8 cellular contexts compared by ENCODE assay signal in the genomic region with DNA sequence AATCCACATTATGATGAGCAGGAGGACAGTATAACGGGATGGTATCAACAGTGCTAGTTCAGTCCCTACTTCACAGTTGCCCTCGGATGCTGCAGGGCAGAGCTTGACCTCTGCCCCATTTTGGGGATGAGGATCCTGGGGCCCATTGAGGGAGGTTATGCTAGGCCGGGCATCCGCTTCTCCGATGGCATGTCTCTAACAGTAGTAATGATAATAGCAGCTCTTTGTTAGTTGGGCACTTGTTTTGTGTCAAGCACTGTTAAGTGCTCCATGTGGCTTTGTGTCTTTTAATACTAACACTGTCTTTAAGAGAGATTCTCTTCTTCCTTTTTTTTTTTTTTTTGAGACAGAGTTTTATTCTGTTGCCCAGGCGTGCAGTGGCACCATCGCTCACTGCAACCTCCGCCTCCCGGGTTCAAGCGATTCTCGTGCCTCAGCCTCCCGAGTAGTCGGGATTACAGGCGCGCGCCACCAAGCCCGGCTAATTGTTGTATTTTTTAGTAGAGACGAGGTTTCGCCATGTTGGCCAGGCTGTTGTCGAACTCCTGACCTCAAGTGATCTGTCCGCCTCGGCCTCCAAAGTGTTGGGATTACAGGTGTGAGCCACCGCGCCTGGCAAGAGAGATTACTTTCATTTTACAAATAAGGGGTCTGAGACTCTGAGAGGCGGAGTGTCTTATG. TPM values are rescaled to one million over a fixed set of nuclear protein-coding genes. Genes with fewer than 3 reads are reported as not detected.
A peak's percentile ranks its signal among the peaks of the same experiment; 100 is the strongest.
DNase-seq lines count a peak whose midpoint lies in the region; ATAC-seq and TF ChIP-seq lines count a peak whose summit lies in the region.

No MANE protein-coding gene starts in this region.

- H3K9me3 ChIP-seq in esophagus (ENCODE audit: control insufficient read depth in 2 of 2, insufficient read depth in 1 of 2, low read depth in 1 of 2, low read length in 1 of 2) (no peaks in the 10 kb centered on the region), parathyroid adenoma (ENCODE audit: control insufficient read depth, low read length) (no peaks in the 10 kb centered on the region)

- no peak overlapping the region for H3K9ac ChIP-seq in parathyroid adenoma

- H3K4me1 ChIP-seq in esophagus (ENCODE audit: control insufficient read depth in 2 of 2, insufficient read depth in 2 of 2, low read length in 1 of 2) (peaks cover 0 to 3% of the 10 kb centered on the region in 2 donors), parathyroid adenoma (peaks cover 6% of the 10 kb centered on the region)

- H3K27me3 ChIP-seq in esophagus (ENCODE audit: control insufficient read depth in 1 of 2, insufficient read depth in 2 of 2, low read length in 2 of 2) (no peaks in the 10 kb centered on the region), parathyroid adenoma (ENCODE audit: control insufficient read depth, insufficient read depth, low read length) (no peaks in the 10 kb centered on the region)

- H3K36me3 ChIP-seq in esophagus (ENCODE audit: control insufficient read depth in 2 of 2, insufficient read depth in 2 of 2, low read length in 1 of 2), result no peaks in the 10 kb centered on the region
- H3K36me3 ChIP-seq in parathyroid adenoma (ENCODE audit: control insufficient read depth, insufficient read depth, low read length), result no peaks in the 10 kb centered on the region

- peak; percentile 25 for DNase-seq in RWPE1 (ENCODE audit: low spot score)
- DNase-seq in stimulated activated CD4-positive, alpha-beta T cell treated with anti-CD3 and anti-CD28 coated beads, Interleukin-4, amount 100 ng/mL, for 24 hours, result no peak

- CTCF ChIA-PET in RWPE1 (lab: Yijun Ruan, JAX), result interaction anchor here (0.7 to 3.8 kb wide), 2 partner anchors 31 to 406 kb away, joined by 4 to 18 read pairs; no protein-coding TSS in a partner anchor

- TF ChIP-seq CTCF in RWPE1 (conservative IDR thresholded peaks at IDR 0.05; ENCODE audit: low read depth) (no peak), parathyroid adenoma (IDR thresholded peaks at IDR 0.05) (no peak)

- POLR2A ChIA-PET in RWPE1 (lab: Yijun Ruan, JAX; ENCODE audit: low non-redundant PET), result interaction anchor here (1.6 kb wide), 1 partner anchor 23 kb away, joined by 4 read pairs; no protein-coding TSS in a partner anchor

- H2AFZ ChIP-seq in parathyroid adenoma, result peak overlapping the region; percentile 61

- peak overlapping the region; percentile 85 for H3K27ac ChIP-seq in RWPE1
- peak overlapping the region; percentile 93 to 97 for H3K27ac ChIP-seq in esophagus (ENCODE audit: low read depth in 2 of 2, low read length in 1 of 2)
- H3K27ac ChIP-seq in parathyroid adenoma, result peak overlapping the region; percentile 84

- H3K4me3 ChIP-seq in GM08714 (ENCODE audit: low read length), result peak overlapping the region; percentile 97
- peak overlapping the region; percentile 68 to 86 for H3K4me3 ChIP-seq in esophagus (ENCODE audit: low read depth in 1 of 2, low read length in 2 of 2)
- peak overlapping the region; percentile 76 for H3K4me3 ChIP-seq in parathyroid adenoma (ENCODE audit: low read depth, low read length)

- 74 to 76% methylated on average over 25 of the region's 25 CpGs for WGBS in esophagus, 2 donors

- peaks cover 2% of the 10 kb centered on the region for H3K79me2 ChIP-seq in parathyroid adenoma

- ATAC-seq in HG03565 (IDR thresholded peaks at IDR 0.05; ENCODE audit: unreplicated experiment) (no peak), HG02981 (IDR thresholded peaks at IDR 0.05; ENCODE audit: unreplicated experiment) (no peak), GM18873 (IDR thresholded peaks at IDR 0.05; ENCODE audit: low FRiP score, unreplicated experiment) (no peak)

- peak overlapping the region; percentile 70 for H3K4me2 ChIP-seq in parathyroid adenoma (ENCODE audit: low read length)

RNA-seq across cellular contexts. Expression of a gene that starts 1.1 kb away (rescaled TPM):
- polyA plus RNA-seq in esophagus, result 10 to 100 TPM; 13.9 to 38.9 TPM

RNA-seq across cellular contexts. Expression of a gene that starts 37.9 kb away (rescaled TPM):
- under 1 TPM; 0.11 to 0.28 TPM for polyA plus RNA-seq in esophagus

RNA-seq across cellular contexts. Expression of a gene that starts 58.7 kb away (rescaled TPM):
- under 1 TPM; 0.46 to 0.96 TPM for polyA plus RNA-seq in esophagus
